8 cellular contexts compared by ENCODE assay signal in genomic region chr2:218217366-218218309, GRCh38. TPM values are rescaled to one million over a fixed set of nuclear protein-coding genes. Genes with fewer than 3 reads are reported as not detected.
A peak's percentile ranks its signal among the peaks of the same experiment; 100 is the strongest.
DNase-seq lines count a peak whose midpoint lies in the region; ATAC-seq and TF ChIP-seq lines count a peak whose summit lies in the region.

No MANE protein-coding gene starts in this region.

- H3K56ac ChIP-seq in mesendoderm (ENCODE audit: low read length), result peak overlapping the region; percentile 99

- H3K27me3 ChIP-seq in DND-41 (ENCODE audit: insufficient read depth, low read length, poor library complexity) (no peaks in the 10 kb centered on the region), mesendoderm (ENCODE audit: insufficient read depth, low read length, poor library complexity) (no peaks in the 10 kb centered on the region)

- ATAC-seq in DND-41 (ENCODE audit: insufficient read depth, low read depth) (peak; percentile 60), GM21576 (IDR thresholded peaks at IDR 0.05; ENCODE audit: unreplicated experiment) (peak; percentile 37)

- peak overlapping the region; percentile 79 for H2BK5ac ChIP-seq in mesendoderm (ENCODE audit: low read length)

- peak overlapping the region; percentile 85 for H3K9ac ChIP-seq in DND-41 (ENCODE audit: low read depth, low read length)
- H3K9ac ChIP-seq in mesendoderm (ENCODE audit: low read length), result peak overlapping the region; percentile 97

- H2BK15ac ChIP-seq in mesendoderm (replicated peaks; ENCODE audit: low read depth), result no peak overlapping the region

- peak overlapping the region; percentile 72 for H2AFZ ChIP-seq in DND-41 (ENCODE audit: low read depth, low read length)

- H4K5ac ChIP-seq in mesendoderm (ENCODE audit: low read length), result no peak overlapping the region

- no peak overlapping the region for H4K8ac ChIP-seq in mesendoderm (ENCODE audit: low read depth, low read length)

- H3K4me2 ChIP-seq in DND-41 (ENCODE audit: insufficient read depth, low read length) (peak overlapping the region; percentile 82), mesendoderm (ENCODE audit: low read length) (peak overlapping the region; percentile 29)

- H3K4me3 ChIP-seq in DND-41 (ENCODE audit: low read depth in 1 of 2, low read length in 2 of 2) (peak overlapping the region; percentile 72 to 83), mesendoderm (ENCODE audit: low read length) (peak overlapping the region; percentile 98)

- peak overlapping the region; percentile 82 for H3K27ac ChIP-seq in DND-41 (ENCODE audit: low read length)
- H3K27ac ChIP-seq in mesendoderm (ENCODE audit: low read depth, low read length), result peak overlapping the region; percentile 90

- WGBS in mesendoderm (ENCODE audit: extremely low coverage, insufficient coverage, low lambda C conversion rate), result no CpG with 5 or more reads among the region's 47 CpGs

- peak overlapping the region; percentile 64 for H3K18ac ChIP-seq in mesendoderm (ENCODE audit: low read length)

- H3K79me2 ChIP-seq in DND-41 (ENCODE audit: insufficient read depth, low read length) (peaks cover 55% of the 10 kb centered on the region), mesendoderm (ENCODE audit: control insufficient read depth, insufficient read depth, low read length) (peaks cover 53% of the 10 kb centered on the region)

- no peaks in the 10 kb centered on the region for H3K9me3 ChIP-seq in DND-41 (ENCODE audit: insufficient read depth, low read length, severe bottlenecking)

- peak; percentile 58 for DNase-seq in DND-41
- DNase-seq in M059J (ENCODE audit: low read depth), result peak; percentile 52
- peak; percentile 78 to 83 for DNase-seq in activated CD4-positive, alpha-beta T cell treated with anti-CD3 and anti-CD28 coated beads, Interleukin-2, amount 50 U/mL, for 48 hours
- peak; percentile 62 for DNase-seq in ecto neural progenitor cell (ENCODE audit: low spot score)
- DNase-seq in mesendoderm, result peak; percentile 68
- peak; percentile 42 for DNase-seq in stimulated activated CD8-positive, alpha-beta memory T cell treated with anti-CD3 and anti-CD28 coated beads, Interleukin-15, amount 100 ng/mL, for 1 hour (ENCODE audit: low read depth)
- no peak for DNase-seq in DMS114 treated with DMSO at 0.1 percent for 48 hours (lab: John Stamatoyannopoulos, UW; ENCODE audit: unreplicated experiment)

- peak overlapping the region; percentile 85 for H3K23ac ChIP-seq in mesendoderm (ENCODE audit: low read length)

- peaks cover 11% of the 10 kb centered on the region for H3K79me1 ChIP-seq in mesendoderm (ENCODE audit: low read length)

- H3K36me3 ChIP-seq in DND-41 (ENCODE audit: insufficient read depth, low read length) (peaks cover 21% of the 10 kb centered on the region), mesendoderm (ENCODE audit: control insufficient read depth, insufficient read depth, low read length) (no peaks in the 10 kb centered on the region)

- no peak overlapping the region for H2AK5ac ChIP-seq in mesendoderm (ENCODE audit: low read length)

- peak overlapping the region; percentile 28 for H3K4ac ChIP-seq in mesendoderm (ENCODE audit: low read depth, low read length)

- H4K20me1 ChIP-seq in DND-41 (ENCODE audit: insufficient read depth, low read length), result peaks cover 44% of the 10 kb centered on the region

- H2BK120ac ChIP-seq in mesendoderm (ENCODE audit: low read depth, low read length), result no peak overlapping the region

- TF ChIP-seq CTCF in DND-41 (IDR thresholded peaks at IDR 0.05; ENCODE audit: borderline replicate concordance, extremely low read depth, low read length, poor library complexity, severe bottlenecking), result no peak

- H3K4me1 ChIP-seq in DND-41 (ENCODE audit: insufficient read depth, low read length) (peaks cover 52% of the 10 kb centered on the region), mesendoderm (ENCODE audit: control insufficient read depth, low read depth, low read length) (peaks cover 5% of the 10 kb centered on the region)

RNA-seq across cellular contexts. Expression of gene ARPC2, which starts 0.6 kb away (rescaled TPM):
- 359 and 456 TPM in 2 replicates for total RNA-seq in M059J (2014; rRNA removed; shearing (Covaris generic))
- 300 TPM for polyA plus RNA-seq in mesendoderm (2013, experiment 1 of 2)
- polyA plus RNA-seq in mesendoderm (2013, experiment 2 of 2), result 300 TPM

RNA-seq across cellular contexts. Expression of gene GPBAR1, which starts 43.2 kb away (rescaled TPM):
- 0.37 TPM in 1 of 2 replicates, not detected in the other for total RNA-seq in M059J (2014; rRNA removed; shearing (Covaris generic))
- 0.10 TPM for polyA plus RNA-seq in mesendoderm (2013, experiment 1 of 2)
- 0.13 TPM for polyA plus RNA-seq in mesendoderm (2013, experiment 2 of 2)

RNA-seq across cellular contexts. Expression of gene CXCR1, which starts 50.9 kb away (rescaled TPM):
- total RNA-seq in M059J (2014; rRNA removed; shearing (Covaris generic)), result not detected in 2 replicates
- polyA plus RNA-seq in mesendoderm (2013, experiment 1 of 2), result not detected
- polyA plus RNA-seq in mesendoderm (2013, experiment 2 of 2), result not detected

RNA-seq across cellular contexts. Expression of gene AAMP, which starts 52.3 kb away (rescaled TPM):
- 108 and 153 TPM in 2 replicates for total RNA-seq in M059J (2014; rRNA removed; shearing (Covaris generic))
- 63.9 TPM for polyA plus RNA-seq in mesendoderm (2013, experiment 1 of 2)
- 62.4 TPM for polyA plus RNA-seq in mesendoderm (2013, experiment 2 of 2)

RNA-seq across cellular contexts. Expression of gene PNKD, which starts 52.7 kb away (rescaled TPM):
- total RNA-seq in M059J (2014; rRNA removed; shearing (Covaris generic)), result 55.2 and 59.2 TPM in 2 replicates
- 36.7 TPM for polyA plus RNA-seq in mesendoderm (2013, experiment 1 of 2)
- 36.3 TPM for polyA plus RNA-seq in mesendoderm (2013, experiment 2 of 2)
